Comparison of ENCODE assay signal across 18 cellular contexts in genomic region chr16:86516618-86517003, GRCh38. TPM values are rescaled to one million over a fixed set of nuclear protein-coding genes. Genes with fewer than 3 reads are reported as not detected.
DNase-seq lines count a peak whose midpoint lies in the region; ATAC-seq, FAIRE-seq and TF ChIP-seq lines count a peak whose summit lies in the region.
"Had no signal": no experiment of that assay in that cellular context is flagged by ENCODE, and none has a peak within 500 bp of the region (broad histone marks: within the 10 kb centered on the region; RNA-seq: fewer than 3 reads in every experiment).

No MANE protein-coding gene starts in this region.

- no peak overlapping the region for H3K27ac ChIP-seq in endodermal cell (ENCODE audit: low read depth, low read length)
- peak overlapping the region; percentile 75 for H3K27ac ChIP-seq in mucosa of rectum (ENCODE audit: low read depth in 2 of 2, low read length in 2 of 2)
- H3K27ac ChIP-seq: A549, gastrocnemius medialis had no signal

- H3K9me3 ChIP-seq in endodermal cell (ENCODE audit: control insufficient read depth, low read length) (no peaks in the 10 kb centered on the region), mucosa of rectum (ENCODE audit: control insufficient read depth in 2 of 2, low read length in 2 of 2) (no peaks in the 10 kb centered on the region)
- H3K9me3 ChIP-seq: A549, gastrocnemius medialis, mucosa of descending colon had no signal

- H3K4me3 ChIP-seq in endodermal cell (ENCODE audit: low read length): no peak overlapping the region
- H3K4me3 ChIP-seq in mucosa of rectum (ENCODE audit: low read length in 2 of 2): peak overlapping the region in 1 of 2 donors; percentile 75
- H3K4me3 ChIP-seq: A549, mucosa of descending colon had no signal

- H3K27ac Mint-ChIP-seq in activated naive CD4-positive, alpha-beta T cell treated with anti-CD3 and anti-CD28 coated beads, Interleukin-2, amount 10 ng/mL, durations not matched to agents 7 days and 5 days: peak overlapping the region; percentile 64
- peak overlapping the region in 1 of 2 donors; percentile 82 for H3K27ac Mint-ChIP-seq in activated naive CD4-positive, alpha-beta T cell treated with anti-CD3 and anti-CD28 coated beads, Interleukin-2, amount 50 U/mL, for 72 hours
- no peak overlapping the region for H3K27ac Mint-ChIP-seq in endodermal cell
- H3K27ac Mint-ChIP-seq in type B pancreatic cell: no peak overlapping the region

- H3K9me3 Mint-ChIP-seq in activated naive CD4-positive, alpha-beta T cell treated with anti-CD3 and anti-CD28 coated beads, Interleukin-2, amount 10 ng/mL, durations not matched to agents 7 days and 5 days: no peaks in the 10 kb centered on the region
- H3K9me3 Mint-ChIP-seq in activated naive CD4-positive, alpha-beta T cell treated with anti-CD3 and anti-CD28 coated beads, Interleukin-2, amount 50 U/mL, for 72 hours: no peaks in the 10 kb centered on the region
- H3K9me3 Mint-ChIP-seq in endodermal cell (no peaks in the 10 kb centered on the region), type B pancreatic cell (no peaks in the 10 kb centered on the region)

- H3K4me1 Mint-ChIP-seq in activated naive CD4-positive, alpha-beta T cell treated with anti-CD3 and anti-CD28 coated beads, Interleukin-2, amount 10 ng/mL, durations not matched to agents 7 days and 5 days: peaks cover 3% of the 10 kb centered on the region
- peaks cover 8% of the 10 kb centered on the region for H3K4me1 Mint-ChIP-seq in endodermal cell
- peaks cover 4% of the 10 kb centered on the region for H3K4me1 Mint-ChIP-seq in type B pancreatic cell (ENCODE audit: unreplicated experiment)

- H3K9ac ChIP-seq in endodermal cell (ENCODE audit: extremely low read depth, low read length, poor library complexity, severe bottlenecking) (no peak overlapping the region), mucosa of rectum (ENCODE audit: low read depth in 1 of 2, low read length in 2 of 2) (peak overlapping the region in 1 of 2 donors; percentile 49)

- TF ChIP-seq CTCF in endodermal cell (conservative IDR thresholded peaks at IDR 0.05): no peak
- no peak for TF ChIP-seq CTCF in type B pancreatic cell (conservative IDR thresholded peaks at IDR 0.05)

- no peak for ATAC-seq in activated naive CD4-positive, alpha-beta T cell treated with anti-CD3 and anti-CD28 coated beads, Interleukin-2, amount 50 U/mL, for 72 hours
- no peak for ATAC-seq in HG02759 (IDR thresholded peaks at IDR 0.05; ENCODE audit: unreplicated experiment)
- ATAC-seq: gastrocnemius medialis, HepG2, mucosa of descending colon had no signal

- H3K36me3 Mint-ChIP-seq in activated naive CD4-positive, alpha-beta T cell treated with anti-CD3 and anti-CD28 coated beads, Interleukin-2, amount 10 ng/mL, durations not matched to agents 7 days and 5 days: peaks cover 1% of the 10 kb centered on the region
- H3K36me3 Mint-ChIP-seq in activated naive CD4-positive, alpha-beta T cell treated with anti-CD3 and anti-CD28 coated beads, Interleukin-2, amount 50 U/mL, for 72 hours: peaks cover 0 to 4% of the 10 kb centered on the region in 2 donors
- H3K36me3 Mint-ChIP-seq in endodermal cell (ENCODE audit: low read depth): no peaks in the 10 kb centered on the region
- peaks cover 4% of the 10 kb centered on the region for H3K36me3 Mint-ChIP-seq in type B pancreatic cell

- H3K27me3 ChIP-seq in endodermal cell (ENCODE audit: control insufficient read depth, insufficient read depth, low read length, poor library complexity, severe bottlenecking) (peaks cover 94% of the 10 kb centered on the region), mucosa of rectum (ENCODE audit: control insufficient read depth in 2 of 2, insufficient read depth in 2 of 2, low read length in 2 of 2) (peaks cover 21 to 24% of the 10 kb centered on the region in 2 donors)

- CTCF ChIA-PET in activated naive CD4-positive, alpha-beta T cell treated with anti-CD3 and anti-CD28 coated beads, Interleukin-2, amount 10 ng/mL, durations not matched to agents 7 days and 5 days (lab: Charles Lee): interaction anchor here (1.3 to 2.6 kb wide), 3 partner anchors 175 to 697 kb away, joined by 5 to 15 read pairs (median 12); no protein-coding TSS in a partner anchor

- 5 to 11% methylated on average over 7 to 29 of the region's 29 CpGs for WGBS in endodermal cell (ENCODE audit: insufficient coverage in 1 of 2, insufficient read length in 1 of 2), 2 experiments

- H3K4me1 ChIP-seq in endodermal cell (ENCODE audit: control insufficient read depth, insufficient read depth, low read length) (peaks cover 3% of the 10 kb centered on the region), mucosa of rectum (ENCODE audit: control insufficient read depth in 2 of 2, insufficient read depth in 2 of 2, low read length in 2 of 2) (peaks cover 3 to 5% of the 10 kb centered on the region in 2 donors)
- H3K4me1 ChIP-seq: A549 had no signal

- peaks cover 92% of the 10 kb centered on the region for H3K27me3 Mint-ChIP-seq in activated naive CD4-positive, alpha-beta T cell treated with anti-CD3 and anti-CD28 coated beads, Interleukin-2, amount 10 ng/mL, durations not matched to agents 7 days and 5 days
- H3K27me3 Mint-ChIP-seq in endodermal cell (ENCODE audit: insufficient read depth) (peaks cover 95% of the 10 kb centered on the region), type B pancreatic cell (peaks cover 90% of the 10 kb centered on the region)

- H3K36me3 ChIP-seq in endodermal cell (ENCODE audit: control insufficient read depth, insufficient read depth, low read length) (no peaks in the 10 kb centered on the region), mucosa of rectum (ENCODE audit: control insufficient read depth in 2 of 2, insufficient read depth in 2 of 2, low read length in 2 of 2) (no peaks in the 10 kb centered on the region)
- H3K36me3 ChIP-seq: gastrocnemius medialis had no signal

- no peak for FAIRE-seq in urothelium cell line (lab: Jason Lieb, UNC)
- FAIRE-seq: A549, G401.6, HepG2, islet of Langerhans had no signal

- no peak overlapping the region for H3K4me3 Mint-ChIP-seq in activated naive CD4-positive, alpha-beta T cell treated with anti-CD3 and anti-CD28 coated beads, Interleukin-2, amount 10 ng/mL, durations not matched to agents 7 days and 5 days
- H3K4me3 Mint-ChIP-seq in endodermal cell (peak overlapping the region; percentile 45), type B pancreatic cell (peak overlapping the region; percentile 61)

- DNase-seq in activated naive CD4-positive, alpha-beta T cell treated with anti-CD3 and anti-CD28 coated beads, Interleukin-2, amount 10 ng/mL, durations not matched to agents 7 days and 5 days: no peak
- DNase-seq in activated naive CD4-positive, alpha-beta T cell treated with anti-CD3 and anti-CD28 coated beads, Interleukin-2, amount 50 U/mL, for 72 hours (ENCODE audit: low spot score in 2 of 2): no peak
- DNase-seq in endodermal cell (peak; percentile 62), type B pancreatic cell (ENCODE audit: extremely low spot score, unreplicated experiment) (no peak), urothelium cell line (ENCODE audit: low spot score) (no peak)
- DNase-seq in activated effector memory CD4-positive, alpha-beta T cell treated with Interleukin-2 at 50 U/mL for 16 hours: no peak
- DNase-seq: activated T-cell treated with anti-CD3 and anti-CD28 coated beads, Interleukin-2, amount 50 U/mL, for 1 hour; amniotic stem cell; gastrocnemius medialis; stimulated activated CD4-positive, alpha-beta T cell treated with anti-CD3 and anti-CD28 coated beads, Interleukin-2, amount 100 ng/mL, for 24 hours; T-helper 1 cell had no signal

RNA-seq across cellular contexts. Expression of gene FOXF1, which starts 6.3 kb away (rescaled TPM):
- total RNA-seq in activated naive CD4-positive, alpha-beta T cell treated with anti-CD3 and anti-CD28 coated beads, Interleukin-2, amount 50 U/mL, for 72 hours: not detected
- total RNA-seq in endodermal cell (not detected), type B pancreatic cell (ENCODE audit: low replicate concordance) (0.48 and 3.4 TPM in 2 replicates)
- polyA plus RNA-seq in endodermal cell (2013, experiment 1 of 2): 0.11 TPM
- 0.08 TPM for polyA plus RNA-seq in endodermal cell (2013, experiment 2 of 2)
- total RNA-seq: HepG2 had no signal
- polyA plus RNA-seq: A549, HepG2 had no signal

RNA-seq across cellular contexts. Expression of gene MTHFSD, which starts 38.4 kb away (rescaled TPM):
- total RNA-seq in activated naive CD4-positive, alpha-beta T cell treated with anti-CD3 and anti-CD28 coated beads, Interleukin-2, amount 50 U/mL, for 72 hours: 10 to 100 TPM; 20.5 to 21.8 TPM
- total RNA-seq in endodermal cell (10 to 100 TPM; 15.0 to 25.8 TPM), type B pancreatic cell (ENCODE audit: low replicate concordance) (18.2 and 20.2 TPM in 2 replicates)
- polyA plus RNA-seq in endodermal cell (2013, experiment 1 of 2): 24.2 TPM
- polyA plus RNA-seq in endodermal cell (2013, experiment 2 of 2): 22.7 TPM

RNA-seq across cellular contexts. Expression of gene FOXC2, which starts 50.0 kb away (rescaled TPM):
- total RNA-seq in activated naive CD4-positive, alpha-beta T cell treated with anti-CD3 and anti-CD28 coated beads, Interleukin-2, amount 50 U/mL, for 72 hours: not detected
- under 1 TPM in 1 of 2 donors, not detected in 1; 0.20 TPM for total RNA-seq in endodermal cell
- polyA plus RNA-seq in endodermal cell (2013, experiment 1 of 2): 1.00 TPM
- 1.2 TPM for polyA plus RNA-seq in endodermal cell (2013, experiment 2 of 2)
- 5.5 and 11.3 TPM in 2 replicates for total RNA-seq in type B pancreatic cell (ENCODE audit: low replicate concordance)
- total RNA-seq: HepG2 had no signal
- polyA plus RNA-seq: HepG2 had no signal
